Comparison of ENCODE assay signal across 12 cellular contexts in the genomic region with DNA sequence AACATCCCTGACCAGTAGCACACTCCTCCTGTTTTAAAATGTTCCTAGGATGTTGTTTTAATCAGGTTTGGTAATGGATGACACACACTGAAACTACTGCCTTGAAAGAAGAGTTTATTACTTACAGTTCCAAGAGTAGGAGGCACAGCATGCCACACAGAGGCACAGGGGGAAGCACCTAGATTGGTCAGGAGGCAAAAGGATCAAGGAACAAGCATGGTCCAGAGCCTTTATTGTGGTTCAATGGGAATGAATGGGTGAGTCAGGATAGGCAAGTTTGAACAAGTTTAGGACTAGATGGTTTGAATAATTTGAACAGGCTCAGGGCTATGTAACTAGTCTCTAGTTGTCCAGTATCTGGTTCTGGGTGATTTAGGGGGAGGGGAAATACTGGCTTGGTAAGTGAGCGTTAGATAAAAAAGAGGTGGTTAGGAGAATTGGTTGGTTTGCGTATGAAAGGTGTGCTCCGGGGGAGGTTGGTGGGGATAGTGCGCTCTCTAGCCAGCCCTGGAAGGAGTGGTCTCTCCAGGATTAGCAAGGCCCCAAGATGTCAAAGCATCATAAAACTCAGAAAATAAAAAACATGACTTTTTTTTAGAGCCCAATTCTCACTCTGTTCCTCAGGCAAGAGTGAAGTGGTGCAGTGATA. TPM values are rescaled to one million over a fixed set of nuclear protein-coding genes. Genes with fewer than 3 reads are reported as not detected.
DNase-seq lines count a peak whose midpoint lies in the region; ATAC-seq and TF ChIP-seq lines count a peak whose summit lies in the region.
"Had no signal": no experiment of that assay in that cellular context is flagged by ENCODE, and none has a peak within 500 bp of the region (broad histone marks: within the 10 kb centered on the region; RNA-seq: fewer than 3 reads in every experiment).

No MANE protein-coding gene starts in this region.

- peak overlapping the region; percentile 82 for H3K27ac Mint-ChIP-seq in MCF 10A (ENCODE audit: low read depth, unreplicated experiment)
- peak overlapping the region; percentile 73 for H3K27ac Mint-ChIP-seq in activated T-helper 2 cell treated with anti-CD3 and anti-CD28 coated beads, Interferon-gamma antibody, Interleukin-2, Interleukin-4, amounts not matched to agents 10 μg/mL and 5 μg/mL and 100 μg/mL, durations not matched to agents 14 hours and 24 hours and 36 hours
- peak overlapping the region; percentile 1 to 36 for H3K27ac Mint-ChIP-seq in stimulated activated naive CD8-positive, alpha-beta T cell treated with anti-CD3 and anti-CD28 coated beads, Interleukin-15, amount 100 ng/mL, for 72 hours
- H3K27ac Mint-ChIP-seq: B cell had no signal

- H3K4me3 ChIP-seq in breast epithelium (no peak overlapping the region), iPS-18a (ENCODE audit: low read length) (peak overlapping the region; percentile 16)
- H3K4me3 ChIP-seq: skin epidermis had no signal

- peaks cover 78% of the 10 kb centered on the region for H3K4me1 Mint-ChIP-seq in MCF 10A (ENCODE audit: insufficient read depth, unreplicated experiment)
- peaks cover 47% of the 10 kb centered on the region for H3K4me1 Mint-ChIP-seq in activated T-helper 2 cell treated with anti-CD3 and anti-CD28 coated beads, Interferon-gamma antibody, Interleukin-2, Interleukin-4, amounts not matched to agents 10 μg/mL and 5 μg/mL and 100 μg/mL, durations not matched to agents 14 hours and 24 hours and 36 hours (ENCODE audit: low read depth)
- peaks cover 55% of the 10 kb centered on the region for H3K4me1 Mint-ChIP-seq in stimulated activated naive CD8-positive, alpha-beta T cell treated with anti-CD3 and anti-CD28 coated beads, Interleukin-15, amount 100 ng/mL, for 72 hours

- H3K27me3 ChIP-seq in breast epithelium (no peaks in the 10 kb centered on the region), iPS-18a (ENCODE audit: control insufficient read depth, insufficient read depth, low read length) (no peaks in the 10 kb centered on the region)

- H3K4me1 ChIP-seq in breast epithelium (no peaks in the 10 kb centered on the region), iPS-18a (ENCODE audit: control insufficient read depth, low read depth, low read length) (peaks cover 18% of the 10 kb centered on the region)

- intact Hi-C loops in MCF 10A (cut with micrococcal nuclease) (loop anchor here (1.0 kb wide), 1 partner anchor 11 kb away; no protein-coding TSS in a partner anchor), breast epithelium (cut with DNase I; ENCODE audit: low total_unique reads) (no loop called here)
- intact Hi-C loops in activated T-helper 2 cell treated with anti-CD3 and anti-CD28 coated beads, Interferon-gamma antibody, Interleukin-2, Interleukin-4, amounts not matched to agents 10 μg/mL and 5 μg/mL and 100 μg/mL, durations not matched to agents 14 hours and 24 hours and 36 hours (cut with micrococcal nuclease): no loop called here

- H3K27ac ChIP-seq in breast epithelium (no peak overlapping the region), iPS-18a (ENCODE audit: low read length) (peak overlapping the region; percentile 49)

- H3K36me3 Mint-ChIP-seq in MCF 10A (ENCODE audit: insufficient read depth, unreplicated experiment): peaks cover 64% of the 10 kb centered on the region
- peaks cover 66% of the 10 kb centered on the region for H3K36me3 Mint-ChIP-seq in activated T-helper 2 cell treated with anti-CD3 and anti-CD28 coated beads, Interferon-gamma antibody, Interleukin-2, Interleukin-4, amounts not matched to agents 10 μg/mL and 5 μg/mL and 100 μg/mL, durations not matched to agents 14 hours and 24 hours and 36 hours (ENCODE audit: low read depth)

- no peak for TF ChIP-seq POLR2A in breast epithelium (IDR thresholded peaks at IDR 0.05)

- POLR2A ChIA-PET in MCF 10A (lab: Yijun Ruan, JAX): interaction anchor here (0.7 to 3.7 kb wide), 5 partner anchors 9 to 35 kb away, joined by 3 to 21 read pairs (median 8); partner anchors contain the start of gene TMOD3

- no peaks in the 10 kb centered on the region for H3K9me3 Mint-ChIP-seq in MCF 10A (ENCODE audit: unreplicated experiment)
- H3K9me3 Mint-ChIP-seq in activated T-helper 2 cell treated with anti-CD3 and anti-CD28 coated beads, Interferon-gamma antibody, Interleukin-2, Interleukin-4, amounts not matched to agents 10 μg/mL and 5 μg/mL and 100 μg/mL, durations not matched to agents 14 hours and 24 hours and 36 hours: no peaks in the 10 kb centered on the region
- peaks cover 0 to 8% of the 10 kb centered on the region in 2 donors for H3K9me3 Mint-ChIP-seq in stimulated activated naive CD8-positive, alpha-beta T cell treated with anti-CD3 and anti-CD28 coated beads, Interleukin-15, amount 100 ng/mL, for 72 hours

- no peak overlapping the region for H3K9ac ChIP-seq in iPS-18a (ENCODE audit: low read length)

- peak; percentile 71 for ATAC-seq in stimulated activated naive CD8-positive, alpha-beta T cell treated with anti-CD3 and anti-CD28 coated beads, Interleukin-15, amount 100 ng/mL, for 72 hours
- no peak for ATAC-seq in HG03432 (IDR thresholded peaks at IDR 0.05; ENCODE audit: unreplicated experiment)

- CTCF ChIA-PET in MCF 10A (lab: Yijun Ruan, JAX): interaction anchor here (0.6 to 1.0 kb wide), 3 partner anchors 11 to 21 kb away, joined by 3 read pairs; no protein-coding TSS in a partner anchor

- H3K9me3 ChIP-seq in breast epithelium: no peaks in the 10 kb centered on the region
- H3K9me3 ChIP-seq in iPS-18a (ENCODE audit: control insufficient read depth, low read depth, low read length): no peaks in the 10 kb centered on the region

- DNase-seq in MCF 10A (ENCODE audit: unreplicated experiment): peak; percentile 96
- no peak for DNase-seq in breast epithelium (ENCODE audit: low spot score in 2 of 2)
- no peak for DNase-seq in activated T-helper 2 cell treated with anti-CD3 and anti-CD28 coated beads, Interferon-gamma antibody, Interleukin-2, Interleukin-4, amounts not matched to agents 10 μg/mL and 5 μg/mL and 100 μg/mL, durations not matched to agents 14 hours and 24 hours and 36 hours (ENCODE audit: low spot score)
- DNase-seq in stimulated activated naive CD8-positive, alpha-beta T cell treated with anti-CD3 and anti-CD28 coated beads, Interleukin-15, amount 100 ng/mL, for 72 hours: peak in 1 of 2 donors; percentile 34
- no peak for DNase-seq in HuH-7.5 (ENCODE audit: low spot score)
- DNase-seq in NAMALWA (ENCODE audit: low spot score): no peak
- DNase-seq: central memory CD4-positive, alpha-beta T cell; SHP77 had no signal

- TF ChIP-seq CTCF in MCF 10A (IDR thresholded peaks at IDR 0.05; ENCODE audit: unreplicated experiment) (no peak), breast epithelium (IDR thresholded peaks at IDR 0.05) (no peak)

- no TSS peak for BruUV-seq in MCF 10A (replicated peaks; lab: Mats Ljungman, UMichigan)

- no peaks in the 10 kb centered on the region for H3K27me3 Mint-ChIP-seq in MCF 10A (ENCODE audit: insufficient read depth, unreplicated experiment)
- H3K27me3 Mint-ChIP-seq in activated T-helper 2 cell treated with anti-CD3 and anti-CD28 coated beads, Interferon-gamma antibody, Interleukin-2, Interleukin-4, amounts not matched to agents 10 μg/mL and 5 μg/mL and 100 μg/mL, durations not matched to agents 14 hours and 24 hours and 36 hours (ENCODE audit: low read depth): no peaks in the 10 kb centered on the region
- no peaks in the 10 kb centered on the region for H3K27me3 Mint-ChIP-seq in stimulated activated naive CD8-positive, alpha-beta T cell treated with anti-CD3 and anti-CD28 coated beads, Interleukin-15, amount 100 ng/mL, for 72 hours
- H3K27me3 Mint-ChIP-seq: B cell had no signal

- peak overlapping the region; percentile 4 for H3K4me3 Mint-ChIP-seq in MCF 10A (ENCODE audit: unreplicated experiment)
- no peak overlapping the region for H3K4me3 Mint-ChIP-seq in activated T-helper 2 cell treated with anti-CD3 and anti-CD28 coated beads, Interferon-gamma antibody, Interleukin-2, Interleukin-4, amounts not matched to agents 10 μg/mL and 5 μg/mL and 100 μg/mL, durations not matched to agents 14 hours and 24 hours and 36 hours (ENCODE audit: low read depth)
- peak overlapping the region in 1 of 2 donors; percentile 21 for H3K4me3 Mint-ChIP-seq in stimulated activated naive CD8-positive, alpha-beta T cell treated with anti-CD3 and anti-CD28 coated beads, Interleukin-15, amount 100 ng/mL, for 72 hours
- H3K4me3 Mint-ChIP-seq: B cell had no signal

- H3K36me3 ChIP-seq in breast epithelium: no peaks in the 10 kb centered on the region
- H3K36me3 ChIP-seq in iPS-18a (ENCODE audit: control insufficient read depth, low read depth, low read length): peaks cover 11% of the 10 kb centered on the region

RNA-seq across cellular contexts. Expression of gene TMOD3, which starts 35.1 kb away (rescaled TPM):
- 93.5 and 94.6 TPM in 2 replicates for total RNA-seq in MCF 10A (2022)
- total RNA-seq in breast epithelium: 10 to 100 TPM; 24.9 to 31.4 (median 27.5) TPM
- 64.3 and 66.0 TPM in 2 replicates for total RNA-seq in activated T-helper 2 cell treated with anti-CD3 and anti-CD28 coated beads, Interferon-gamma antibody, Interleukin-2, Interleukin-4, amounts not matched to agents 10 μg/mL and 5 μg/mL and 100 μg/mL, durations not matched to agents 14 hours and 24 hours and 36 hours

Comparison
In these comparisons a context has a peak if more than half of its experiments do, and no peak if none do; other contexts are left out.
1. H3K27ac Mint-ChIP-seq: peak in every context shown above with its lines; median percentile 82 in MCF 10A; 73 in activated T-helper 2 cell treated with anti-CD3 and anti-CD28 coated beads, Interferon-gamma antibody, Interleukin-2, Interleukin-4, amounts not matched to agents 10 μg/mL and 5 μg/mL and 100 μg/mL, durations not matched to agents 14 hours and 24 hours and 36 hours; 18 in stimulated activated naive CD8-positive, alpha-beta T cell treated with anti-CD3 and anti-CD28 coated beads, Interleukin-15, amount 100 ng/mL, for 72 hours.